In the genomic region with DNA sequence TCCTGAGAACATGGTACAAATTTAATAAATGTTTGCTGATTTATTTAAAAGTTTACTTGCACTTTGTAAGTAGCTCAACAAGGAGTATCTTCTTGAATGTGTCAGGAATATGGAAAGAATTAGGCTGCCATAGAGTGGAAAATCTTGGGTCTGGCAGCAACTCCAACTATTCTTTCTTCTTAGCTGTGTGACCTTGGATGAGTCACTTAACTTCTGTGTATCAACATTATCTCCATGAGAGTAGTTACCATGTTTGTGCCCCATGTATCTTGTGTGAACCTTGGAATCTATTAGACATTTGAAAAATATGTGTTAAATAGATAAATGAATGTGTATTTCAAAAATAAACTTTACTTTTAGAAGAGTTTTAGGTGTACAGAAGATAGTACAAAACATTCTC, we compare ENCODE assay signal across 21 cellular contexts.
DNase-seq lines count a peak whose midpoint lies in the region; ATAC-seq, FAIRE-seq and TF ChIP-seq lines count a peak whose summit lies in the region.
"Had no signal": no experiment of that assay in that cellular context is flagged by ENCODE, and none has a peak within 500 bp of the region (broad histone marks: within the 10 kb centered on the region; RNA-seq: fewer than 3 reads in every experiment).

No MANE protein-coding gene starts in this region.

- CTCF ChIA-PET in Calu3 (lab: Charles Lee), result no interaction called here

- H3K27me3 Mint-ChIP-seq in Calu3 (ENCODE audit: unreplicated experiment) (no peaks in the 10 kb centered on the region), astrocyte (ENCODE audit: low read depth, unreplicated experiment) (no peaks in the 10 kb centered on the region)
- H3K27me3 Mint-ChIP-seq: B cell had no signal

- H3K27me3 ChIP-seq in astrocyte (ENCODE audit: insufficient read depth, low read length) (no peaks in the 10 kb centered on the region), Peyer's patch (no peaks in the 10 kb centered on the region), upper lobe of right lung (no peaks in the 10 kb centered on the region)
- H3K27me3 ChIP-seq: BLaER1 treated with 17β-estradiol and CSF1 and Interleukin-3, amounts not matched to agents 10 nM and 100 nM had no signal

- no peak overlapping the region for H2AFZ ChIP-seq in astrocyte (ENCODE audit: low read depth, low read length)
- H2AFZ ChIP-seq: GM23338 had no signal

- BruUV-seq in Calu3 (replicated peaks; lab: Mats Ljungman, UMichigan), result no TSS peak

- no peak for DNase-seq in Calu3
- DNase-seq in NCI-H226, result peak; percentile 22
- DNase-seq in astrocyte (ENCODE audit: low read depth), result peak; percentile 39
- no peak for DNase-seq in left cardiac atrium
- no peak for DNase-seq in Peyer's patch
- DNase-seq in upper lobe of right lung, result no peak
- no peak for DNase-seq in cortex of kidney (lab: John Stamatoyannopoulos, UW)
- DNase-seq: 8988T; CD8-positive, alpha-beta memory T cell; COR-L47; GDM1; HCEC 1CT; IMR-90 had no signal

- H3K4me1 Mint-ChIP-seq in Calu3 (ENCODE audit: low read depth, unreplicated experiment) (peaks cover 20% of the 10 kb centered on the region), astrocyte (ENCODE audit: low read depth, unreplicated experiment) (peaks cover 9% of the 10 kb centered on the region)
- H3K4me1 Mint-ChIP-seq: B cell; CD8-positive, alpha-beta memory T cell had no signal

- H3K4me3 ChIP-seq in astrocyte (ENCODE audit: insufficient read depth, low read depth, low read length) (no peak overlapping the region), Peyer's patch (no peak overlapping the region), upper lobe of right lung (no peak overlapping the region)
- H3K4me3 ChIP-seq: BLaER1 treated with 17β-estradiol and CSF1 and Interleukin-3, amounts not matched to agents 10 nM and 100 nM; GM23338 had no signal

- H3K9me3 Mint-ChIP-seq in Calu3 (ENCODE audit: low read depth, unreplicated experiment) (peaks cover 2% of the 10 kb centered on the region), astrocyte (ENCODE audit: unreplicated experiment) (peaks cover 3% of the 10 kb centered on the region)

- TF ChIP-seq CTCF in Calu3 (IDR thresholded peaks at IDR 0.05; ENCODE audit: unreplicated experiment), result no peak
- TF ChIP-seq CTCF in astrocyte (IDR thresholded peaks at IDR 0.05; ENCODE audit: insufficient read depth, low read depth, low read length), result no peak
- no peak for TF ChIP-seq CTCF in Peyer's patch (IDR thresholded peaks at IDR 0.05)
- TF ChIP-seq CTCF in upper lobe of right lung (IDR thresholded peaks at IDR 0.05), result no peak

- no peak for TF ChIP-seq POLR2A in Peyer's patch (IDR thresholded peaks at IDR 0.05)

- H3K27ac ChIP-seq in astrocyte (ENCODE audit: low read depth, low read length) (no peak overlapping the region), Peyer's patch (no peak overlapping the region), upper lobe of right lung (no peak overlapping the region)
- H3K27ac ChIP-seq: BLaER1 treated with 17β-estradiol and CSF1 and Interleukin-3, amounts not matched to agents 10 nM and 100 nM had no signal

- H3K4me2 ChIP-seq in astrocyte (ENCODE audit: low read length), result no peak overlapping the region
- H3K4me2 ChIP-seq: BLaER1 treated with 17β-estradiol and CSF1 and Interleukin-3, amounts not matched to agents 10 nM and 100 nM; GM23338 had no signal

- H3K9ac ChIP-seq in astrocyte (ENCODE audit: low read length), result no peak overlapping the region
- H3K9ac ChIP-seq: BLaER1 treated with 17β-estradiol and CSF1 and Interleukin-3, amounts not matched to agents 10 nM and 100 nM had no signal

- H3K27ac Mint-ChIP-seq in Calu3 (ENCODE audit: unreplicated experiment), result peak overlapping the region; percentile 14
- H3K27ac Mint-ChIP-seq in astrocyte (ENCODE audit: unreplicated experiment), result no peak overlapping the region
- H3K27ac Mint-ChIP-seq: B cell; CD8-positive, alpha-beta memory T cell; GM23338 had no signal

- intact Hi-C loops in Calu3 (cut with micrococcal nuclease; ENCODE audit: unreplicated experiment) (loop anchor here (10.0 kb wide), 1 partner anchor 93 kb away; no protein-coding TSS in a partner anchor), left cardiac atrium (cut with DNase I) (no loop called here), upper lobe of right lung (cut with DNase I) (no loop called here)

- H3K4me1 ChIP-seq in astrocyte (ENCODE audit: insufficient read depth, low read length) (no peaks in the 10 kb centered on the region), Peyer's patch (no peaks in the 10 kb centered on the region), upper lobe of right lung (no peaks in the 10 kb centered on the region)
- H3K4me1 ChIP-seq: BLaER1 treated with 17β-estradiol and CSF1 and Interleukin-3, amounts not matched to agents 10 nM and 100 nM had no signal

- H3K36me3 ChIP-seq in astrocyte (ENCODE audit: insufficient read depth, low read length), result no peaks in the 10 kb centered on the region
- no peaks in the 10 kb centered on the region for H3K36me3 ChIP-seq in Peyer's patch
- H3K36me3 ChIP-seq in upper lobe of right lung, result no peaks in the 10 kb centered on the region
- H3K36me3 ChIP-seq: BLaER1 treated with 17β-estradiol and CSF1 and Interleukin-3, amounts not matched to agents 10 nM and 100 nM had no signal

- no peaks in the 10 kb centered on the region for H3K79me2 ChIP-seq in astrocyte (ENCODE audit: insufficient read depth, low read length)

- H3K4me3 Mint-ChIP-seq in Calu3 (ENCODE audit: low read depth, unreplicated experiment) (no peak overlapping the region), astrocyte (ENCODE audit: unreplicated experiment) (no peak overlapping the region)
- H3K4me3 Mint-ChIP-seq: B cell; CD8-positive, alpha-beta memory T cell; GM23338 had no signal

- H4K20me1 ChIP-seq in astrocyte (ENCODE audit: insufficient read depth, low read length), result no peaks in the 10 kb centered on the region
- H4K20me1 ChIP-seq: BLaER1 treated with 17β-estradiol and CSF1 and Interleukin-3, amounts not matched to agents 10 nM and 100 nM had no signal

- H3K9me3 ChIP-seq in astrocyte (ENCODE audit: insufficient read depth, low read depth, low read length) (no peaks in the 10 kb centered on the region), Peyer's patch (no peaks in the 10 kb centered on the region), upper lobe of right lung (no peaks in the 10 kb centered on the region)
- H3K9me3 ChIP-seq: BLaER1 treated with 17β-estradiol and CSF1 and Interleukin-3, amounts not matched to agents 10 nM and 100 nM had no signal

- no peaks in the 10 kb centered on the region for H3K36me3 Mint-ChIP-seq in Calu3 (ENCODE audit: insufficient read depth, unreplicated experiment)
- H3K36me3 Mint-ChIP-seq in astrocyte (ENCODE audit: low read depth, unreplicated experiment), result no peaks in the 10 kb centered on the region
- H3K36me3 Mint-ChIP-seq: CD8-positive, alpha-beta memory T cell had no signal

- no peak for FAIRE-seq in astrocyte (lab: Jason Lieb, UNC)
- FAIRE-seq: D721Med, GM12892, GM18507, H54, HTR-8/SVneo had no signal

- ATAC-seq in left cardiac atrium, result no peak
- no peak for ATAC-seq in upper lobe of right lung
- ATAC-seq: GM23338 had no signal

Comparison
In these comparisons a context has a peak if more than half of its experiments do, and no peak if none do; other contexts are left out.
1. DNase-seq: peak in NCI-H226 (single experiment) and astrocyte (single experiment); none in Calu3 (single experiment), left cardiac atrium (single experiment), Peyer's patch (0 of 3), upper lobe of right lung (single experiment) and cortex of kidney (single experiment).